Comparison of ENCODE assay signal across 9 cellular contexts in the genomic region with DNA sequence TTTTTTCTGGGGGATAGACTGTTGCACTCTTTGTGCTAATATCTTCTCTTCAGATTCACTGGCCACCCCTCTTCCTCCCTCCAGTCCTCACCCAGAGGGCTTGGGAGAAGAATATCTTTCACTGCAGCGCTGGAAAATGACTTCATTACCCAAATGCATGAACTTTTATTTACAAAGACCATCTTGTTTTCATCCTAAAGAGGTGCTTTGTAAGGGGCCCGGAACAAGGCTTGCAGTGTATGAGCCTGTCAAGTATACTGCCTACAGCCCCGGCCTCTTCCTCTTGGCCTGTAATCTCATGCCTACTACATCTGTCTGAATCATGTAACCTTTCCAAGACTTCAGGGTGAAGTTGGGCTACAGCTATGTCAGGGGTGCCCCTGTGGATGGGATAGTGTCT. TPM values are rescaled to one million over a fixed set of nuclear protein-coding genes. Genes with fewer than 3 reads are reported as not detected.
A peak's percentile ranks its signal among the peaks of the same experiment; 100 is the strongest.
DNase-seq lines count a peak whose midpoint lies in the region; ATAC-seq and TF ChIP-seq lines count a peak whose summit lies in the region.
"Had no signal": no experiment of that assay in that cellular context is flagged by ENCODE, and none has a peak within 500 bp of the region (broad histone marks: within the 10 kb centered on the region; RNA-seq: fewer than 3 reads in every experiment).

No MANE protein-coding gene starts in this region.

- ATAC-seq in left lung (no peak), HG03571 (IDR thresholded peaks at IDR 0.05; ENCODE audit: unreplicated experiment) (no peak), GM19351 (IDR thresholded peaks at IDR 0.05; ENCODE audit: unreplicated experiment) (no peak), GM18498 (IDR thresholded peaks at IDR 0.05; ENCODE audit: unreplicated experiment) (no peak), GM19397 (IDR thresholded peaks at IDR 0.05; ENCODE audit: unreplicated experiment) (no peak)
- ATAC-seq: activated CD4-positive, CD25-positive, alpha-beta regulatory T cell treated with anti-CD3 and anti-CD28 coated beads, Interleukin-2, amount 50 U/mL, for 24 hours had no signal

- TF ChIP-seq CTCF in left lung (IDR thresholded peaks at IDR 0.05), result no peak
- no peak for TF ChIP-seq CTCF in smooth muscle cell (IDR thresholded peaks at IDR 0.05; ENCODE audit: borderline replicate concordance, insufficient read depth, poor library complexity, severe bottlenecking)

- H3K36me3 ChIP-seq in HUES64 (ENCODE audit: insufficient read depth, low read length) (no peaks in the 10 kb centered on the region), left lung (no peaks in the 10 kb centered on the region), smooth muscle cell (ENCODE audit: low read depth) (no peaks in the 10 kb centered on the region)

- DNase-seq in caudate nucleus (lab: John Stamatoyannopoulos, UW), result peak in 12 of 61 donors; percentile 2 to 24 (median 7)
- no peak for DNase-seq in left lung
- DNase-seq in smooth muscle cell (lab: John Stamatoyannopoulos, UW; ENCODE audit: unreplicated experiment), result no peak

- H3K9me3 ChIP-seq in HUES64 (ENCODE audit: insufficient read depth, low read depth, low read length) (no peaks in the 10 kb centered on the region), left lung (no peaks in the 10 kb centered on the region), smooth muscle cell (replicated peaks; ENCODE audit: low read depth) (no peaks in the 10 kb centered on the region)

- intact Hi-C loops in left lung (cut with DNase I), result no loop called here

- H3K4me2 ChIP-seq in smooth muscle cell, result peak overlapping the region; percentile 86

- H3K27ac ChIP-seq in HUES64 (ENCODE audit: low read depth, low read length), result no peak overlapping the region
- peak overlapping the region; percentile 55 for H3K27ac ChIP-seq in caudate nucleus (ENCODE audit: low read depth, low read length)
- peak overlapping the region; percentile 87 for H3K27ac ChIP-seq in left lung
- H3K27ac ChIP-seq in smooth muscle cell (ENCODE audit: low read depth), result no peak overlapping the region

- H3K4me3 ChIP-seq in HUES64 (ENCODE audit: low read length) (peak overlapping the region; percentile 74), left lung (peak overlapping the region; percentile 49 to 53), smooth muscle cell (peak overlapping the region; percentile 59)

- H3K4me1 ChIP-seq in HUES64 (ENCODE audit: insufficient read depth, low read length) (peaks cover 17% of the 10 kb centered on the region), left lung (no peaks in the 10 kb centered on the region), smooth muscle cell (ENCODE audit: low read depth) (peaks cover 6% of the 10 kb centered on the region)

- WGBS in HUES64, result 73% methylated on average over 3 of the region's 3 CpGs
- WGBS in smooth muscle cell (ENCODE audit: low lambda C conversion rate), result 65% methylated on average over 3 of the region's 3 CpGs

- H4K20me1 ChIP-seq in smooth muscle cell (ENCODE audit: low read depth), result no peaks in the 10 kb centered on the region

- H3K79me2 ChIP-seq in smooth muscle cell (ENCODE audit: low read depth), result no peaks in the 10 kb centered on the region

- peaks cover 38% of the 10 kb centered on the region for H3K27me3 ChIP-seq in HUES64 (ENCODE audit: insufficient read depth, low read length)
- peaks cover 0 to 38% of the 10 kb centered on the region in 2 donors for H3K27me3 ChIP-seq in left lung
- peaks cover 22% of the 10 kb centered on the region for H3K27me3 ChIP-seq in smooth muscle cell (ENCODE audit: low read depth)

- H2AFZ ChIP-seq in smooth muscle cell (ENCODE audit: low read depth), result no peak overlapping the region

- no peak overlapping the region for H3K9ac ChIP-seq in HUES64 (ENCODE audit: low read depth, low read length)
- H3K9ac ChIP-seq in smooth muscle cell (ENCODE audit: low read depth), result no peak overlapping the region

- no peaks in the 10 kb centered on the region for H3F3A ChIP-seq in smooth muscle cell (ENCODE audit: low read depth)

RNA-seq across cellular contexts. Expression of gene LAMA4, which starts 0.6 kb away (rescaled TPM):
- 1.2 TPM for polyA plus RNA-seq in HUES64 (2013, experiment 1 of 2)
- polyA plus RNA-seq in HUES64 (2013, experiment 2 of 2), result 1.7 TPM
- total RNA-seq in left lung, result 100 to 1,000 TPM in 1 of 2 donors, 10 to 100 TPM in 1; 87.5 to 152 TPM
- 25.6 and 29.4 TPM in 2 replicates for total RNA-seq in smooth muscle cell
- 7.3 and 9.1 TPM in 2 replicates for polyA plus RNA-seq in smooth muscle cell

Comparison
In these comparisons a context has a peak if more than half of its experiments do, and no peak if none do; other contexts are left out.
1. H3K27ac ChIP-seq: peak in caudate nucleus (single experiment) and left lung (2 of 2); none in HUES64 (single experiment) and smooth muscle cell (single experiment).
2. Peak in every context shown above with its lines, with median percentiles within 50 percentile points of each other: H3K4me3 ChIP-seq.